ENCODE assay signal across 1 cellular context in the genomic region with DNA sequence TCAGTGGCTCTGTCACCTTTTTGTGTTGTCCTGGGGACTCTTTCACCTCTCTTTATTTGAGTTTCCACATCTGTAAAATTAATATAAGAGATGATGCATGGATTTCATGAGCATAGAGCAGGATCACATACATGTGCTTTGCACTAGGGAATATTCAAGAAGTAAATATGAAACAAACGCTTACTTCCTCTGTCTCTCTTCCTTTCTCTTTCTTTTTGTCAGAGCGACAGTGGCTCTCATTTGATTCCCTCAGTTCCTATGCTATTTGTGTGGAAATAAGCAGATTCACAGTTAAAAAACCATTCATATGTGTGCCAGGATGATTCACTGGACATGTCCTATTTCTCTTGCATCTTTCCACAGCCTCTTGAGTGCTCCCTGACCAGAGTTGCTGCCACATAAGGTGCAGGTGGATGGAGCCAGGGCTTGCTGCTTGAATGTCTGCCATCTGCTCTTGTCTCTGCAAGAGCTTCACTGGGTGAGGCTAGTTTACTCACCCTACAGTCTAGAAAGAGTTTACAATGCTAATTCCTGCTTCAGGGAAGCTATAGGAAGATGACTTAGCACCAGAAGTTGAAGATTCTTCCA.
TF ChIP-seq lines count a peak whose summit lies in the region.

No MANE protein-coding gene starts in this region.

TF ChIP-seq in GM12878, 131 proteins besides CTCF, POLR2A, EP300 and RAD21 (continued from another document):
- TF ChIP-seq, protein P1, sequence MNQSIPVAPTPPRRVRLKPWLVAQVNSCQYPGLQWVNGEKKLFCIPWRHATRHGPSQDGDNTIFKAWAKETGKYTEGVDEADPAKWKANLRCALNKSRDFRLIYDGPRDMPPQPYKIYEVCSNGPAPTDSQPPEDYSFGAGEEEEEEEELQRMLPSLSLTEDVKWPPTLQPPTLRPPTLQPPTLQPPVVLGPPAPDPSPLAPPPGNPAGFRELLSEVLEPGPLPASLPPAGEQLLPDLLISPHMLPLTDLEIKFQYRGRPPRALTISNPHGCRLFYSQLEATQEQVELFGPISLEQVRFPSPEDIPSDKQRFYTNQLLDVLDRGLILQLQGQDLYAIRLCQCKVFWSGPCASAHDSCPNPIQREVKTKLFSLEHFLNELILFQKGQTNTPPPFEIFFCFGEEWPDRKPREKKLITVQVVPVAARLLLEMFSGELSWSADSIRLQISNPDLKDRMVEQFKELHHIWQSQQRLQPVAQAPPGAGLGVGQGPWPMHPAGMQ (IDR thresholded peaks at IDR 0.05; ENCODE audit: borderline replicate concordance): no peak
- no peak for TF ChIP-seq MTA2 (IDR thresholded peaks at IDR 0.05; ENCODE audit: low read depth)
- TF ChIP-seq MEF2B (IDR thresholded peaks at IDR 0.05; ENCODE audit: partially characterized antibody, poor library complexity, severe bottlenecking): no peak
- no peak for TF ChIP-seq EZH2 (IDR thresholded peaks at IDR 0.05; ENCODE audit: borderline replicate concordance, control insufficient read depth, low read depth, low read length)
- TF ChIP-seq SMC3 (IDR thresholded peaks at IDR 0.05; ENCODE audit: borderline replicate concordance, low read length): no peak
- TF ChIP-seq HDAC6 (IDR thresholded peaks at IDR 0.05; ENCODE audit: unreplicated experiment): no peak
- no peak for TF ChIP-seq ZNF384 (IDR thresholded peaks at IDR 0.05; ENCODE audit: borderline replicate concordance, low read depth, low read length)
- no peak for TF ChIP-seq IKZF2 (IDR thresholded peaks at IDR 0.05)
- TF ChIP-seq POLR2AphosphoS5 (IDR thresholded peaks at IDR 0.05; ENCODE audit: low read length): no peak
- TF ChIP-seq, protein P2, sequence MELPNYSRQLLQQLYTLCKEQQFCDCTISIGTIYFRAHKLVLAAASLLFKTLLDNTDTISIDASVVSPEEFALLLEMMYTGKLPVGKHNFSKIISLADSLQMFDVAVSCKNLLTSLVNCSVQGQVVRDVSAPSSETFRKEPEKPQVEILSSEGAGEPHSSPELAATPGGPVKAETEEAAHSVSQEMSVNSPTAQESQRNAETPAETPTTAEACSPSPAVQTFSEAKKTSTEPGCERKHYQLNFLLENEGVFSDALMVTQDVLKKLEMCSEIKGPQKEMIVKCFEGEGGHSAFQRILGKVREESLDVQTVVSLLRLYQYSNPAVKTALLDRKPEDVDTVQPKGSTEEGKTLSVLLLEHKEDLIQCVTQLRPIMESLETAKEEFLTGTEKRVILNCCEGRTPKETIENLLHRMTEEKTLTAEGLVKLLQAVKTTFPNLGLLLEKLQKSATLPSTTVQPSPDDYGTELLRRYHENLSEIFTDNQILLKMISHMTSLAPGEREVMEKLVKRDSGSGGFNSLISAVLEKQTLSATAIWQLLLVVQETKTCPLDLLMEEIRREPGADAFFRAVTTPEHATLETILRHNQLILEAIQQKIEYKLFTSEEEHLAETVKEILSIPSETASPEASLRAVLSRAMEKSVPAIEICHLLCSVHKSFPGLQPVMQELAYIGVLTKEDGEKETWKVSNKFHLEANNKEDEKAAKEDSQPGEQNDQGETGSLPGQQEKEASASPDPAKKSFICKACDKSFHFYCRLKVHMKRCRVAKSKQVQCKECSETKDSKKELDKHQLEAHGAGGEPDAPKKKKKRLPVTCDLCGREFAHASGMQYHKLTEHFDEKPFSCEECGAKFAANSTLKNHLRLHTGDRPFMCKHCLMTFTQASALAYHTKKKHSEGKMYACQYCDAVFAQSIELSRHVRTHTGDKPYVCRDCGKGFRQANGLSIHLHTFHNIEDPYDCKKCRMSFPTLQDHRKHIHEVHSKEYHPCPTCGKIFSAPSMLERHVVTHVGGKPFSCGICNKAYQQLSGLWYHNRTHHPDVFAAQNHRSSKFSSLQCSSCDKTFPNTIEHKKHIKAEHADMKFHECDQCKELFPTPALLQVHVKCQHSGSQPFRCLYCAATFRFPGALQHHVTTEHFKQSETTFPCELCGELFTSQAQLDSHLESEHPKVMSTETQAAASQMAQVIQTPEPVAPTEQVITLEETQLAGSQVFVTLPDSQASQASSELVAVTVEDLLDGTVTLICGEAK (IDR thresholded peaks at IDR 0.05; ENCODE audit: borderline replicate concordance): no peak
- TF ChIP-seq CBX3 (IDR thresholded peaks at IDR 0.05; ENCODE audit: borderline replicate concordance, low read depth): no peak
- no peak for TF ChIP-seq CBX5 (IDR thresholded peaks at IDR 0.05; ENCODE audit: low read depth)
TF ChIP-seq in GM12878: peak in this region for 0.
